11 cellular contexts compared by ENCODE assay signal in genomic region chr6:6825153-6825847, GRCh38.
DNase-seq lines count a peak whose midpoint lies in the region; ATAC-seq, FAIRE-seq and TF ChIP-seq lines count a peak whose summit lies in the region.
"Had no signal": no experiment of that assay in that cellular context is flagged by ENCODE, and none has a peak within 500 bp of the region (broad histone marks: within the 10 kb centered on the region; RNA-seq: fewer than 3 reads in every experiment).

No MANE protein-coding gene starts in this region.

- no peak for TF ChIP-seq CTCF in Peyer's patch (IDR thresholded peaks at IDR 0.05)

- no peaks in the 10 kb centered on the region for H3K27me3 ChIP-seq in Peyer's patch
- H3K27me3 ChIP-seq in subcutaneous abdominal adipose tissue (ENCODE audit: control insufficient read depth in 5 of 5, insufficient read depth in 4 of 5, low read length in 5 of 5), result no peaks in the 10 kb centered on the region

- H3K27ac ChIP-seq in Peyer's patch, result no peak overlapping the region
- H3K27ac ChIP-seq in subcutaneous abdominal adipose tissue (ENCODE audit: low read depth, low read length), result peak overlapping the region; percentile 98

- intact Hi-C loops in left ventricle myocardium superior (cut with micrococcal nuclease), result no loop called here

- peak; percentile 29 for ATAC-seq in left ventricle myocardium superior

- H3K9ac ChIP-seq in subcutaneous abdominal adipose tissue (ENCODE audit: low read length in 5 of 5), result peak overlapping the region in 1 of 5 donors; percentile 60

- H3K4me1 ChIP-seq in Peyer's patch (peaks cover 0 to 28% (median 4%) of the 10 kb centered on the region in 4 donors), subcutaneous abdominal adipose tissue (ENCODE audit: control insufficient read depth in 5 of 5, insufficient read depth in 5 of 5, low read length in 5 of 5) (peaks cover 6 to 45% (median 38%) of the 10 kb centered on the region in 5 donors)

- no peaks in the 10 kb centered on the region for H3K36me3 ChIP-seq in Peyer's patch
- no peaks in the 10 kb centered on the region for H3K36me3 ChIP-seq in subcutaneous abdominal adipose tissue (ENCODE audit: control insufficient read depth in 5 of 5, insufficient read depth in 5 of 5, low read length in 5 of 5)
- H3K36me3 ChIP-seq: spleen had no signal

- TF ChIP-seq POLR2A in Peyer's patch (IDR thresholded peaks at IDR 0.05), result peak in 1 of 2 donors; percentile 37

- H3K9me3 ChIP-seq in Peyer's patch (no peaks in the 10 kb centered on the region), subcutaneous abdominal adipose tissue (ENCODE audit: control insufficient read depth in 5 of 5, low read length in 5 of 5) (no peaks in the 10 kb centered on the region)
- H3K9me3 ChIP-seq: spleen had no signal

- FAIRE-seq in GM19239 (lab: Jason Lieb, UNC), result no peak
- FAIRE-seq: kidney had no signal

- no peak overlapping the region for H3K4me3 ChIP-seq in Peyer's patch
- H3K4me3 ChIP-seq in subcutaneous abdominal adipose tissue (ENCODE audit: low read depth in 1 of 5, low read length in 5 of 5), result no peak overlapping the region
- H3K4me3 ChIP-seq: spleen had no signal

- peak; percentile 12 to 68 for DNase-seq in NCI-H526 (lab: John Stamatoyannopoulos, UW)
- no peak for DNase-seq in NCI-H526 treated with DMSO at 0.1 percent for 48 hours (lab: John Stamatoyannopoulos, UW)
- peak in 2 of 3 donors; percentile 75 to 80 for DNase-seq in Peyer's patch
- DNase-seq in left ventricle myocardium superior, result no peak
- no peak for DNase-seq in SKM-1 treated with dmso at 0.1 percent for 144 hours (lab: John Stamatoyannopoulos, UW; ENCODE audit: unreplicated experiment)
- DNase-seq in NOMO-1 treated with DMSO at 0.1 percent for 48 hours (lab: John Stamatoyannopoulos, UW; ENCODE audit: unreplicated experiment), result no peak
- no peak for DNase-seq in GM19239 (ENCODE audit: insufficient read length, low spot score)
- DNase-seq: kidney, spleen, T-helper 9 cell had no signal

Comparison
In these comparisons a context has a peak if more than half of its experiments do, and no peak if none do; other contexts are left out.
1. DNase-seq: peak in NCI-H526 (2 of 2) and Peyer's patch (2 of 3); none in NCI-H526 treated with DMSO at 0.1 percent for 48 hours (single experiment), left ventricle myocardium superior (single experiment), SKM-1 treated with dmso at 0.1 percent for 144 hours (single experiment), NOMO-1 treated with DMSO at 0.1 percent for 48 hours (single experiment) and GM19239 (single experiment).